37 cellular contexts compared by ENCODE assay signal in the genomic region with DNA sequence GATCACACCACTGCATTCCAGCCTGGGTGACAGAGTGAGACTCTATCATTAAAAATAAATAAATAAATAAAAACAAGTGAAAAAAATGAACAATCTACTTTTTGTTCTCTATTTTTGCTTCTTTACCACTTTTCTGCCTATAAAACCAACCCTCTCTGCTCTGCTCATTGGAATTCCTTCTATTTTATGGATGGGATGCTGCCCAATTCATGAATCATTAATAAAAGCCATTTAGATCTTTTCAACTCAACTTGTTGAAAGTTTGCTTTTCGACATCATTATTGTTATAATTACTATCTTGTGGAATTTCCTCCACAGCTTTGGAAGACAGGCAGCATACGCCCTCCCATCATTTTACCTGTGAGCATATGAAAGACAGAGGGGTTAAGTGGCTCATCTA. TPM values are rescaled to one million over a fixed set of nuclear protein-coding genes. Genes with fewer than 3 reads are reported as not detected.
A peak's percentile ranks its signal among the peaks of the same experiment; 100 is the strongest.
DNase-seq lines count a peak whose midpoint lies in the region; ATAC-seq, FAIRE-seq and TF ChIP-seq lines count a peak whose summit lies in the region.
"Had no signal": no experiment of that assay in that cellular context is flagged by ENCODE, and none has a peak within 500 bp of the region (broad histone marks: within the 10 kb centered on the region; RNA-seq: fewer than 3 reads in every experiment).

No MANE protein-coding gene starts in this region.

- in situ Hi-C loops in Panc1 (cut with HindIII; ENCODE audit: low pct_unique_long_range_greater_than_20kb, low sequenced_read_pairs) = no loop called here

- TF ChIP-seq RAD21 in A549 (conservative IDR thresholded peaks at IDR 0.05 in 1 of 2, IDR thresholded peaks at IDR 0.05 in 1 of 2) = no peak

- no peak for TF ChIP-seq POLR2A in A549 (IDR thresholded peaks at IDR 0.05; ENCODE audit: low read length)

- no peak overlapping the region for H2AFZ ChIP-seq in astrocyte (ENCODE audit: low read depth, low read length)

- no peaks in the 10 kb centered on the region for H4K20me1 ChIP-seq in astrocyte (ENCODE audit: insufficient read depth, low read length)

- 77% methylated on average over 2 of the region's 2 CpGs for WGBS in A549 (ENCODE audit: missing lambda C conversion rate)

- H3K4me3 ChIP-seq in A549 (no peak overlapping the region), HEK293 (ENCODE audit: low read depth, low read length) (no peak overlapping the region), Panc1 (ENCODE audit: low read depth in 2 of 2, low read length in 2 of 2) (no peak overlapping the region), astrocyte (ENCODE audit: insufficient read depth, low read depth, low read length) (no peak overlapping the region), left ventricle myocardium inferior (no peak overlapping the region)
- H3K4me3 ChIP-seq: BLaER1; BLaER1 treated with 17β-estradiol and CSF1 and Interleukin-3, amounts not matched to agents 10 nM and 100 nM had no signal

- POLR2A ChIA-PET in A549 (lab: Yijun Ruan, JAX) (no interaction called here), HEK293 (lab: Yijun Ruan, JAX) (no interaction called here), Panc1 (lab: Charles Lee) (no interaction called here)

- FAIRE-seq in A549 (lab: Jason Lieb, UNC) (peak; percentile 65), astrocyte (lab: Jason Lieb, UNC) (peak; percentile 58)
- FAIRE-seq: A204.1, D721Med had no signal

- no peak overlapping the region for H3K27ac Mint-ChIP-seq in astrocyte (ENCODE audit: unreplicated experiment)
- H3K27ac Mint-ChIP-seq: B cell; CD4-positive, alpha-beta memory T cell; CD4-positive, alpha-beta T cell; CD4-positive, CD25-positive, alpha-beta regulatory T cell; CD8-positive, alpha-beta memory T cell; CD8-positive, alpha-beta T cell had no signal

- H3K27me3 Mint-ChIP-seq in astrocyte (ENCODE audit: low read depth, unreplicated experiment) = no peaks in the 10 kb centered on the region
- H3K27me3 Mint-ChIP-seq: B cell; CD4-positive, alpha-beta memory T cell; CD4-positive, alpha-beta T cell had no signal

- no peak overlapping the region for H3K27ac ChIP-seq in A549
- H3K27ac ChIP-seq in HEK293 (ENCODE audit: extremely low read depth, low read depth, low read length) = no peak overlapping the region
- H3K27ac ChIP-seq in Panc1 (ENCODE audit: low read length) = peak overlapping the region; percentile 64; the same call in 1 of the 2 replicates
- H3K27ac ChIP-seq in astrocyte (ENCODE audit: low read depth, low read length) = no peak overlapping the region
- no peak overlapping the region for H3K27ac ChIP-seq in left ventricle myocardium inferior (replicated peaks)
- H3K27ac ChIP-seq: 22Rv1; BLaER1; BLaER1 treated with 17β-estradiol and CSF1 and Interleukin-3, amounts not matched to agents 10 nM and 100 nM; C4-2B had no signal

- TF ChIP-seq CTCF in A549 (IDR thresholded peaks at IDR 0.05) (no peak), HEK293 (tag by site-specific recombination; IDR thresholded peaks at IDR 0.05) (no peak), Panc1 (IDR thresholded peaks at IDR 0.05) (no peak), astrocyte (IDR thresholded peaks at IDR 0.05; ENCODE audit: insufficient read depth, low read depth, low read length) (no peak), left ventricle myocardium inferior (IDR thresholded peaks at IDR 0.05; ENCODE audit: borderline replicate concordance) (no peak)

- BruUV-seq in Panc1 (replicated peaks; lab: Mats Ljungman, UMichigan) = no TSS peak

- no peaks in the 10 kb centered on the region for H3K36me3 Mint-ChIP-seq in astrocyte (ENCODE audit: low read depth, unreplicated experiment)
- H3K36me3 Mint-ChIP-seq: CD14-positive monocyte; CD4-positive, alpha-beta memory T cell; CD4-positive, CD25-positive, alpha-beta regulatory T cell; CD8-positive, alpha-beta memory T cell; CD8-positive, alpha-beta T cell had no signal

- H3K4me2 ChIP-seq in A549 (no peak overlapping the region), astrocyte (ENCODE audit: low read length) (no peak overlapping the region)
- H3K4me2 ChIP-seq: BLaER1; BLaER1 treated with 17β-estradiol and CSF1 and Interleukin-3, amounts not matched to agents 10 nM and 100 nM had no signal

- intact Hi-C loops in Panc1 (cut with micrococcal nuclease; ENCODE audit: unreplicated experiment) (no loop called here), left ventricle myocardium inferior (cut with micrococcal nuclease) (no loop called here)

- no peaks in the 10 kb centered on the region for H3K9me3 Mint-ChIP-seq in astrocyte (ENCODE audit: unreplicated experiment)
- H3K9me3 Mint-ChIP-seq: CD14-positive monocyte; CD4-positive, alpha-beta memory T cell; CD4-positive, alpha-beta T cell; CD4-positive, CD25-positive, alpha-beta regulatory T cell; CD8-positive, alpha-beta memory T cell; CD8-positive, alpha-beta T cell had no signal

- CTCF ChIA-PET in A549 (lab: Yijun Ruan, JAX) = no interaction called here
- CTCF ChIA-PET in HEK293 (lab: Yijun Ruan, JAX) = interaction anchor here (1.1 kb wide), 1 partner anchor 9 kb away, joined by 3 read pairs; no protein-coding TSS in a partner anchor
- CTCF ChIA-PET in Panc1 (lab: Charles Lee) = no interaction called here

- no peaks in the 10 kb centered on the region for H3K36me3 ChIP-seq in HEK293 (ENCODE audit: control insufficient read depth in 2 of 2, insufficient read depth in 1 of 2, low read length in 2 of 2)
- no peaks in the 10 kb centered on the region for H3K36me3 ChIP-seq in Panc1 (ENCODE audit: control insufficient read depth, insufficient read depth, low read length)
- no peaks in the 10 kb centered on the region for H3K36me3 ChIP-seq in astrocyte (ENCODE audit: insufficient read depth, low read length)
- H3K36me3 ChIP-seq in left ventricle myocardium inferior = no peaks in the 10 kb centered on the region
- H3K36me3 ChIP-seq: BE2C; BLaER1; BLaER1 treated with 17β-estradiol and CSF1 and Interleukin-3, amounts not matched to agents 10 nM and 100 nM had no signal

- no peak overlapping the region for H3K9ac ChIP-seq in astrocyte (ENCODE audit: low read length)
- H3K9ac ChIP-seq: BLaER1; BLaER1 treated with 17β-estradiol and CSF1 and Interleukin-3, amounts not matched to agents 10 nM and 100 nM had no signal

- H3K4me1 Mint-ChIP-seq in astrocyte (ENCODE audit: low read depth, unreplicated experiment) = peaks cover 3% of the 10 kb centered on the region
- H3K4me1 Mint-ChIP-seq: B cell; CD4-positive, alpha-beta memory T cell; CD4-positive, CD25-positive, alpha-beta regulatory T cell; CD8-positive, alpha-beta memory T cell had no signal

- no peaks in the 10 kb centered on the region for H3K27me3 ChIP-seq in Panc1 (ENCODE audit: control insufficient read depth, insufficient read depth, low read length)
- H3K27me3 ChIP-seq in astrocyte (ENCODE audit: insufficient read depth, low read length) = no peaks in the 10 kb centered on the region
- no peaks in the 10 kb centered on the region for H3K27me3 ChIP-seq in left ventricle myocardium inferior (ENCODE audit: low read depth)
- H3K27me3 ChIP-seq: BE2C had no signal

- TF ChIP-seq EP300 in A549 (IDR thresholded peaks at IDR 0.05) = no peak

- H3K9me3 ChIP-seq in A549 (no peaks in the 10 kb centered on the region), HEK293 (ENCODE audit: control insufficient read depth, insufficient read depth, low read depth, low read length) (no peaks in the 10 kb centered on the region), Panc1 (ENCODE audit: control insufficient read depth, insufficient read depth, low read depth, low read length) (no peaks in the 10 kb centered on the region), astrocyte (ENCODE audit: insufficient read depth, low read depth, low read length) (no peaks in the 10 kb centered on the region), left ventricle myocardium inferior (replicated peaks) (no peaks in the 10 kb centered on the region)
- H3K9me3 ChIP-seq: BE2C, BLaER1, Caco-2 had no signal

- ATAC-seq in A549 (no peak), Panc1 (no peak)
- ATAC-seq: CD8-positive, alpha-beta T cell had no signal

- no peak for DNase-seq in A549 (ENCODE audit: low read depth in 1 of 2, low spot score in 1 of 2)
- no peak for DNase-seq in Panc1 (ENCODE audit: low read depth, low spot score)
- DNase-seq in astrocyte (ENCODE audit: low read depth) = no peak
- DNase-seq in ecto neural progenitor cell (ENCODE audit: low spot score) = no peak
- no peak for DNase-seq in left ventricle myocardium inferior
- DNase-seq in NCI-H2196 (lab: John Stamatoyannopoulos, UW; ENCODE audit: unreplicated experiment) = no peak
- no peak for DNase-seq in NCI-H1436 (lab: John Stamatoyannopoulos, UW)
- DNase-seq: 8988T; ACHN; AML-193; BE2C; C1 segment of cervical spinal cord; Caco-2; Calu3; CD4-positive, alpha-beta memory T cell; CD4-positive, alpha-beta T cell; CD4-positive, CD25-positive, alpha-beta regulatory T cell; CD8-positive, alpha-beta memory T cell; CD8-positive, alpha-beta T cell; COR-L47; DMS 273 treated with DMSO at 0.1 percent for 48 hours; DMS153; DMS53; DMS79; DMS79 treated with DMSO at 0.1 percent for 48 hours; DND-41; EL had no signal

- H3K79me2 ChIP-seq in astrocyte (ENCODE audit: insufficient read depth, low read length) = no peaks in the 10 kb centered on the region

- H3K4me1 ChIP-seq in A549 (peaks cover 11% of the 10 kb centered on the region; the same call in 1 of the 3 replicates), HEK293 (ENCODE audit: control insufficient read depth, insufficient read depth, low read length) (no peaks in the 10 kb centered on the region), Panc1 (ENCODE audit: control insufficient read depth, insufficient read depth, low read length) (peaks cover 28% of the 10 kb centered on the region), astrocyte (ENCODE audit: insufficient read depth, low read length) (peaks cover 14% of the 10 kb centered on the region), left ventricle myocardium inferior (no peaks in the 10 kb centered on the region)
- H3K4me1 ChIP-seq: BE2C; BLaER1; BLaER1 treated with 17β-estradiol and CSF1 and Interleukin-3, amounts not matched to agents 10 nM and 100 nM had no signal

- H3K4me3 Mint-ChIP-seq in astrocyte (ENCODE audit: unreplicated experiment) = no peak overlapping the region
- H3K4me3 Mint-ChIP-seq: B cell; CD14-positive monocyte; CD4-positive, alpha-beta memory T cell; CD4-positive, alpha-beta T cell; CD4-positive, CD25-positive, alpha-beta regulatory T cell; CD8-positive, alpha-beta memory T cell; CD8-positive, alpha-beta T cell had no signal

RNA-seq across cellular contexts. Expression of a gene that starts 23.6 kb away (rescaled TPM):
- polyA plus RNA-seq in A549 (2011; rRNA removed) (19.9 and 30.6 TPM in 2 replicates), A549 (2017; fragmentation: RNase III; extraction: RNeasy Plus Mini Kit Qiagen cat#74134 plus additional on column Dnase treatment) (15.6 to 17.9 TPM (median 17.8 TPM) in 3 replicates)
- 3.2 and 3.4 TPM in 2 replicates for polyA plus RNA-seq in A549 (2012; cell fraction: cytosol; rRNA removed)
- 1.2 and 1.6 TPM in 2 replicates for polyA plus RNA-seq in A549 (2012; cell fraction: nucleus; rRNA removed)
- polyA minus RNA-seq in A549 (2011; rRNA and poly(A)+ RNA removed) = 7.6 and 8.9 TPM in 2 replicates
- total RNA-seq in Panc1 (2021; ENCODE audit: unreplicated experiment) (165 TPM), astrocyte (47.9 and 60.4 TPM in 2 replicates), left ventricle myocardium inferior (28.2 TPM)
- 50.7 TPM for polyA plus RNA-seq in Panc1 (2012; ENCODE audit: insufficient read length)

RNA-seq across cellular contexts. Expression of a gene that starts 52.1 kb away (rescaled TPM):
- polyA plus RNA-seq in A549 (2011; rRNA removed) (not detected in 2 replicates), A549 (2017; fragmentation: RNase III; extraction: RNeasy Plus Mini Kit Qiagen cat#74134 plus additional on column Dnase treatment) (0.14 to 0.26 TPM (median 0.26 TPM) in 3 replicates)
- 0.04 and 0.07 TPM in 2 replicates for polyA plus RNA-seq in A549 (2012; cell fraction: cytosol; rRNA removed)
- polyA plus RNA-seq in A549 (2012; cell fraction: nucleus; rRNA removed) = 0.07 TPM in 1 of 2 replicates, not detected in the other
- polyA minus RNA-seq in A549 (2011; rRNA and poly(A)+ RNA removed) = not detected in 2 replicates
- total RNA-seq in Panc1 (2021; ENCODE audit: unreplicated experiment) (7.2 TPM), astrocyte (1.2 and 1.3 TPM in 2 replicates), left ventricle myocardium inferior (4.9 TPM)
- 7.4 TPM for polyA plus RNA-seq in Panc1 (2012; ENCODE audit: insufficient read length)
- total RNA-seq: A673; CD4-positive, alpha-beta memory T cell; CD4-positive, alpha-beta T cell; CD4-positive, CD25-positive, alpha-beta regulatory T cell; CD8-positive, alpha-beta T cell had no signal
- polyA plus RNA-seq: CD4-positive, alpha-beta memory T cell; CD4-positive, CD25-positive, alpha-beta regulatory T cell had no signal
